25 cellular contexts compared by ENCODE assay signal in genomic region chr16:2737895-2738418, GRCh38. TPM values are rescaled to one million over a fixed set of nuclear protein-coding genes. Genes with fewer than 3 reads are reported as not detected.
DNase-seq lines count a peak whose midpoint lies in the region; ATAC-seq, FAIRE-seq and TF ChIP-seq lines count a peak whose summit lies in the region.
"Had no signal": no experiment of that assay in that cellular context is flagged by ENCODE, and none has a peak within 500 bp of the region (broad histone marks: within the 10 kb centered on the region; RNA-seq: fewer than 3 reads in every experiment).

No MANE protein-coding gene starts in this region.

- H4K20me1 ChIP-seq in osteoblast (ENCODE audit: insufficient read depth, low read length), result no peaks in the 10 kb centered on the region
- H4K20me1 ChIP-seq: BLaER1 had no signal

- no peaks in the 10 kb centered on the region for H3K4me1 ChIP-seq in osteoblast (ENCODE audit: insufficient read depth, low read length)

- H3K4me2 ChIP-seq in osteoblast (ENCODE audit: insufficient read depth, low read length), result no peak overlapping the region
- H3K4me2 ChIP-seq: BLaER1, GM23338 had no signal

- H3K9me3 ChIP-seq in osteoblast (ENCODE audit: low read depth, low read length), result no peaks in the 10 kb centered on the region
- H3K9me3 ChIP-seq: BLaER1 had no signal

- no peak overlapping the region for H3K27ac ChIP-seq in osteoblast (ENCODE audit: low read depth, low read length)
- H3K27ac ChIP-seq: BLaER1, HL-60 had no signal

- TF ChIP-seq CTCF in nephron progenitor cell (IDR thresholded peaks at IDR 0.05), result no peak
- TF ChIP-seq CTCF in osteoblast (IDR thresholded peaks at IDR 0.05; ENCODE audit: extremely low read depth, low read depth, low read length), result no peak

- no peaks in the 10 kb centered on the region for H3K79me2 ChIP-seq in osteoblast (ENCODE audit: insufficient read depth, low read length)

- peaks cover 10% of the 10 kb centered on the region for H3K27me3 ChIP-seq in osteoblast (ENCODE audit: insufficient read depth, low read length)
- H3K27me3 ChIP-seq: BLaER1 had no signal

- no peak overlapping the region for H3K4me3 Mint-ChIP-seq in nephron progenitor cell
- H3K4me3 Mint-ChIP-seq: CD8-positive, alpha-beta T cell; GM23338; HFFc6; IgD-negative memory B cell had no signal

- no peaks in the 10 kb centered on the region for H3K9me3 Mint-ChIP-seq in nephron progenitor cell
- H3K9me3 Mint-ChIP-seq: CD8-positive, alpha-beta T cell; GM23338; HFFc6; IgD-negative memory B cell had no signal

- no peaks in the 10 kb centered on the region for H3K36me3 ChIP-seq in osteoblast (ENCODE audit: insufficient read depth, low read length)
- H3K36me3 ChIP-seq: BLaER1 had no signal

- H2AFZ ChIP-seq in osteoblast (ENCODE audit: low read length), result no peak overlapping the region
- H2AFZ ChIP-seq: GM23338 had no signal

- DNase-seq in GM12892 (ENCODE audit: insufficient read length) (no peak), nephron progenitor cell (no peak), osteoblast (ENCODE audit: insufficient read length, low spot score, missing footprints) (peak; percentile 64), OCI-M1 (lab: John Stamatoyannopoulos, UW) (no peak)
- DNase-seq: 8988T; Calu3; CD8-positive, alpha-beta T cell; DMS79 treated with DMSO at 0.1 percent for 48 hours; GF-D8; HCEC 1CT; HFFc6; KG1 had no signal

- no peaks in the 10 kb centered on the region for H3K36me3 Mint-ChIP-seq in nephron progenitor cell (ENCODE audit: low read depth)
- H3K36me3 Mint-ChIP-seq: CD8-positive, alpha-beta T cell had no signal

- H3K27ac Mint-ChIP-seq in nephron progenitor cell, result peak overlapping the region; percentile 82
- H3K27ac Mint-ChIP-seq: CD8-positive, alpha-beta T cell; GM23338; HFFc6; IgD-negative memory B cell had no signal

- H3K4me1 Mint-ChIP-seq in nephron progenitor cell, result peaks cover 41% of the 10 kb centered on the region
- H3K4me1 Mint-ChIP-seq: IgD-negative memory B cell had no signal

- H3K27me3 Mint-ChIP-seq in nephron progenitor cell (ENCODE audit: low read depth, poor library complexity), result no peaks in the 10 kb centered on the region

- peak; percentile 6 for ATAC-seq in esophagus mucosa
- no peak for ATAC-seq in HG03175 (IDR thresholded peaks at IDR 0.05; ENCODE audit: unreplicated experiment)
- no peak for ATAC-seq in HG03139 (IDR thresholded peaks at IDR 0.05; ENCODE audit: unreplicated experiment)
- ATAC-seq in GM21390 (IDR thresholded peaks at IDR 0.05; ENCODE audit: unreplicated experiment), result no peak
- ATAC-seq: CD8-positive, alpha-beta T cell had no signal

- no peak overlapping the region for H3K4me3 ChIP-seq in osteoblast (ENCODE audit: insufficient read depth, low read length)
- H3K4me3 ChIP-seq: BLaER1, GM23338 had no signal

- no peak for TF ChIP-seq POLR2A in GM12892 (IDR thresholded peaks at IDR 0.05; ENCODE audit: low read depth, low read length)

- FAIRE-seq in GM12892 (lab: Jason Lieb, UNC), result peak; percentile 21
- FAIRE-seq: GM19239, H54 had no signal

RNA-seq across cellular contexts. Expression of gene SRRM2, which starts 14.5 kb away (rescaled TPM):
- polyA plus RNA-seq in GM12892 (2012; ENCODE audit: missing spikeins), result 376 TPM
- total RNA-seq in esophagus mucosa (280 TPM), osteoblast (56.8 and 62.2 TPM in 2 replicates)

RNA-seq across cellular contexts. Expression of gene PRSS27, which starts 17.9 kb away (rescaled TPM):
- polyA plus RNA-seq in GM12892 (2012; ENCODE audit: missing spikeins), result 0.17 TPM
- total RNA-seq in esophagus mucosa (191 TPM), osteoblast (1.5 and 2.5 TPM in 2 replicates)
- total RNA-seq: HT1080 had no signal
- polyA plus RNA-seq: IgD-negative memory B cell had no signal

RNA-seq across cellular contexts. Expression of gene ELOB, which starts 39.1 kb away (rescaled TPM):
- 194 TPM for polyA plus RNA-seq in GM12892 (2012; ENCODE audit: missing spikeins)
- total RNA-seq in esophagus mucosa (310 TPM), osteoblast (173 and 195 TPM in 2 replicates)

RNA-seq across cellular contexts. Expression of gene PRSS33, which starts 49.4 kb away (rescaled TPM):
- not detected for polyA plus RNA-seq in GM12892 (2012; ENCODE audit: missing spikeins)
- total RNA-seq in esophagus mucosa (not detected), osteoblast (not detected in 2 replicates)
- total RNA-seq: A673; CD8-positive, alpha-beta T cell; HFFc6; HT1080 had no signal
- polyA plus RNA-seq: AG04450, IgD-negative memory B cell had no signal

RNA-seq across cellular contexts. Expression of gene KCTD5, which starts 55.6 kb away (rescaled TPM):
- polyA plus RNA-seq in GM12892 (2012; ENCODE audit: missing spikeins), result 20.0 TPM
- 37.7 TPM for total RNA-seq in esophagus mucosa
- 19.2 and 21.7 TPM in 2 replicates for total RNA-seq in osteoblast

Comparison
In these comparisons a context has a peak if more than half of its experiments do, and no peak if none do; other contexts are left out.
1. RNA of gene PRSS27, which starts 17.9 kb away (total RNA-seq): 191 TPM in esophagus mucosa (single experiment); 1.5 to 2.5 TPM in osteoblast; every median in the first group is over 10 times any median in the second.